ENCODE assay signal across 8 cellular contexts in genomic region chr5:125199968-125200841, GRCh38.
A peak's percentile ranks its signal among the peaks of the same experiment; 100 is the strongest.
DNase-seq lines count a peak whose midpoint lies in the region; ATAC-seq and TF ChIP-seq lines count a peak whose summit lies in the region.

No MANE protein-coding gene starts in this region.

- no peaks in the 10 kb centered on the region for H3F3A ChIP-seq in GM23248 (ENCODE audit: insufficient read depth)

- H3K36me3 ChIP-seq in GM23248 (ENCODE audit: low read depth), result no peaks in the 10 kb centered on the region
- H3K36me3 ChIP-seq in Panc1 (ENCODE audit: control insufficient read depth, insufficient read depth, low read length), result no peaks in the 10 kb centered on the region
- H3K36me3 ChIP-seq in gastrocnemius medialis, result no peaks in the 10 kb centered on the region

- no TSS peak for BruUV-seq in Panc1 (replicated peaks; lab: Mats Ljungman, UMichigan)

- no peaks in the 10 kb centered on the region for H3K79me2 ChIP-seq in GM23248 (ENCODE audit: insufficient read depth)

- WGBS in GM23248 (ENCODE audit: low coverage in 1 of 2, low lambda C conversion rate in 2 of 2, missing lambda C conversion rate in 2 of 2), 2 experiments, result 29% methylated on average over 15 of the region's 15 CpGs

- peak overlapping the region; percentile 48 for H3K4me2 ChIP-seq in GM23248 (ENCODE audit: unreplicated experiment)

- H2AFZ ChIP-seq in GM23248, result peak overlapping the region; percentile 62

- no peaks in the 10 kb centered on the region for H3K9me2 ChIP-seq in GM23248 (ENCODE audit: insufficient read depth)

- H3K27ac ChIP-seq in AG04450 (ENCODE audit: low read depth, low read length) (no peak overlapping the region), GM23248 (no peak overlapping the region), Panc1 (ENCODE audit: low read length) (peak overlapping the region; percentile 81), gastrocnemius medialis (no peak overlapping the region)

- H3K9me3 ChIP-seq in AG04450 (ENCODE audit: control insufficient read depth, insufficient read depth, low read length), result no peaks in the 10 kb centered on the region
- H3K9me3 ChIP-seq in GM23248 (ENCODE audit: low read depth), result no peaks in the 10 kb centered on the region
- H3K9me3 ChIP-seq in Panc1 (ENCODE audit: control insufficient read depth, insufficient read depth, low read depth, low read length), result no peaks in the 10 kb centered on the region
- H3K9me3 ChIP-seq in gastrocnemius medialis, result no peaks in the 10 kb centered on the region

- TF ChIP-seq CTCF in AG04450 (IDR thresholded peaks at IDR 0.05; ENCODE audit: low read depth, low read length), result no peak
- no peak for TF ChIP-seq CTCF in Panc1 (IDR thresholded peaks at IDR 0.05)
- no peak for TF ChIP-seq CTCF in gastrocnemius medialis (IDR thresholded peaks at IDR 0.05 in 4 of 5, conservative IDR thresholded peaks at IDR 0.05 in 1 of 5)
- no peak for TF ChIP-seq CTCF in GM13976 (IDR thresholded peaks at IDR 0.05; ENCODE audit: borderline replicate concordance, control extremely low read depth, extremely low read depth, insufficient read depth, missing control alignments)

- intact Hi-C loops in Panc1 (cut with micrococcal nuclease; ENCODE audit: unreplicated experiment), result no loop called here
- intact Hi-C loops in left cardiac atrium (cut with DNase I), result loop anchor here in 1 of 2 donors (5.0 kb wide), 1 partner anchor 453 kb away; the partner anchor contains the start of gene ZNF608
- intact Hi-C loops in gastrocnemius medialis (cut with DNase I; ENCODE audit: low total_unique reads), result no loop called here

- no peak overlapping the region for H3K9ac ChIP-seq in GM23248

- no peaks in the 10 kb centered on the region for H3K27me3 ChIP-seq in AG04450 (ENCODE audit: control insufficient read depth, insufficient read depth, low read length)
- H3K27me3 ChIP-seq in GM23248 (replicated peaks; ENCODE audit: insufficient read depth), result no peaks in the 10 kb centered on the region
- no peaks in the 10 kb centered on the region for H3K27me3 ChIP-seq in Panc1 (ENCODE audit: control insufficient read depth, insufficient read depth, low read length)
- H3K27me3 ChIP-seq in gastrocnemius medialis, result no peaks in the 10 kb centered on the region

- CTCF ChIA-PET in AG04450 (lab: Charles Lee), result no interaction called here
- CTCF ChIA-PET in Panc1 (lab: Charles Lee), result no interaction called here

- H4K20me1 ChIP-seq in GM23248 (ENCODE audit: insufficient read depth), result no peaks in the 10 kb centered on the region

- DNase-seq in AG04450 (ENCODE audit: low read depth, low spot score) (no peak), GM23248 (peak; percentile 20), Panc1 (ENCODE audit: low read depth, low spot score) (no peak), left cardiac atrium (peak; percentile 33), gastrocnemius medialis (no peak), DMS53 treated with DMSO at 0.1 percent for 48 hours (lab: John Stamatoyannopoulos, UW; ENCODE audit: unreplicated experiment) (no peak), occipital lobe (lab: John Stamatoyannopoulos, UW) (no peak), GM13976 (ENCODE audit: low spot score) (no peak)

- POLR2A ChIA-PET in AG04450 (lab: Yijun Ruan, JAX), result no interaction called here
- POLR2A ChIA-PET in Panc1 (lab: Charles Lee), result interaction anchor here (0.6 kb wide), 1 partner anchor 1573 kb away, joined by 16 read pairs; no protein-coding TSS in a partner anchor

- H3K4me3 ChIP-seq in AG04450 (ENCODE audit: low read depth, low read length) (peak overlapping the region; percentile 38), GM23248 (peak overlapping the region; percentile 53), Panc1 (ENCODE audit: low read depth in 2 of 2, low read length in 2 of 2) (peak overlapping the region; percentile 33 to 53), gastrocnemius medialis (peak overlapping the region in 1 of 4 donors; percentile 31)

- no peak for TF ChIP-seq POLR2A in gastrocnemius medialis (IDR thresholded peaks at IDR 0.05)

- in situ Hi-C loops in GM23248 (cut with MboI), result no loop called here
- in situ Hi-C loops in Panc1 (cut with HindIII; ENCODE audit: low pct_unique_long_range_greater_than_20kb, low sequenced_read_pairs), result no loop called here
- in situ Hi-C loops in gastrocnemius medialis (cut with MboI; ENCODE audit: low sequenced_read_pairs in 4 of 4), result no loop called here
- in situ Hi-C loops in GM13976 (cut with MboI; ENCODE audit: low sequenced_read_pairs, unreplicated experiment), result no loop called here

- ATAC-seq in Panc1 (peak; percentile 70), left cardiac atrium (peak; percentile 48 to 51), gastrocnemius medialis (peak; percentile 43 to 50)

- H3K4me1 ChIP-seq in GM23248 (ENCODE audit: insufficient read depth) (0 out of 2 replicates have a peak, but pooled peaks cover 4% of the 10 kb centered on the region), Panc1 (ENCODE audit: control insufficient read depth, insufficient read depth, low read length) (peaks cover 17% of the 10 kb centered on the region), gastrocnemius medialis (peaks cover 20 to 23% of the 10 kb centered on the region in 2 donors)

Comparison
In these comparisons a context has a peak if more than half of its experiments do, and no peak if none do; other contexts are left out.
1. DNase-seq: peak in GM23248 (single experiment) and left cardiac atrium (single experiment); none in AG04450 (single experiment), Panc1 (single experiment), gastrocnemius medialis (0 of 2), DMS53 treated with DMSO at 0.1 percent for 48 hours (single experiment), occipital lobe (single experiment) and GM13976 (single experiment).
2. Peak in every context shown above with its lines, with median percentiles within 50 percentile points of each other: ATAC-seq.